31 cellular contexts compared by ENCODE assay signal in the genomic region with DNA sequence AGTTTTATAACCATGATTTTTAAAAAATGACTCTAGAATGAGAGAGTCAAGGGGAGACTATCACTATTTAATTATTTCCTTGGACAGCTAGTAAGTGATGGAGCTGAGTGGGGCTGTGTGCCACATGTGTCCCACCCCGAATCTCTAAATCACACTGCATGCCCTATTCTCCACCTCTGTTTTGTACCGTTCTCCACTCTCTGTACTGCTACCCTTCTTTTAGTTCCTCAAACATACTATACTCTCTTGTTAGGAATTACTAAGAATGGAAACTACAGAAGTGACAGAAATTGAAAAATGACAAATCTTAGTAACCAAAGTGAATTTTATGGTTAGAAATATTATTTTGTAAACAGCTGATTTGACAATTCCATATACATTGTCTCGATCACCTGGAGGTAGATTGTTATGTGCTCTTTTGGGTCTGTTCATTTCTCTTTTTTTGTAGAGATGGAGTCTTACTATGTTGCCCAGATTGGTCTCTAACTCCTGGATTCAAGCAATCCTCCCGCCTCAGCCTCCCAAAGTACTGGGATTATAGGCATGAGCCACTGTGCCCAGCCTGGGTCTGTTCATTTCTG. TPM values are rescaled to one million over a fixed set of nuclear protein-coding genes. Genes with fewer than 3 reads are reported as not detected.
A peak's percentile ranks its signal among the peaks of the same experiment; 100 is the strongest.
DNase-seq lines count a peak whose midpoint lies in the region; ATAC-seq, FAIRE-seq and TF ChIP-seq lines count a peak whose summit lies in the region.
"Had no signal": no experiment of that assay in that cellular context is flagged by ENCODE, and none has a peak within 500 bp of the region (broad histone marks: within the 10 kb centered on the region; RNA-seq: fewer than 3 reads in every experiment).

No MANE protein-coding gene starts in this region.

- no peaks in the 10 kb centered on the region for H3K27me3 ChIP-seq in CD4-positive, CD25-positive, alpha-beta regulatory T cell (ENCODE audit: control insufficient read depth, insufficient read depth, low read length)
- H3K27me3 ChIP-seq in K562 (ENCODE audit: control insufficient read depth in 2 of 2, insufficient read depth in 2 of 2, low read length in 2 of 2) (no peaks in the 10 kb centered on the region), brain microvascular endothelial cell (replicated peaks) (no peaks in the 10 kb centered on the region)
- H3K27me3 ChIP-seq: BLaER1 treated with 17β-estradiol and CSF1 and Interleukin-3, amounts not matched to agents 10 nM and 100 nM; SJSA1 had no signal

- H3K36me3 Mint-ChIP-seq in activated CD8-positive, alpha-beta T cell treated with anti-CD3 and anti-CD28 coated beads for 36 hours (ENCODE audit: low read depth): peaks cover 50% of the 10 kb centered on the region
- H3K36me3 Mint-ChIP-seq in activated CD8-positive, alpha-beta T cell treated with anti-CD3 and anti-CD28 coated beads, Interleukin-2, amount 10 ng/mL, durations not matched to agents 7 days and 5 days (ENCODE audit: low read depth): peaks cover 46% of the 10 kb centered on the region
- H3K36me3 Mint-ChIP-seq in CD4-positive, CD25-positive, alpha-beta regulatory T cell: peaks cover 44% of the 10 kb centered on the region
- peaks cover 50% of the 10 kb centered on the region for H3K36me3 Mint-ChIP-seq in activated T-helper 1 cell treated with anti-CD3 and anti-CD28 coated beads, Interleukin-12 subunit alpha, Interleukin-12 subunit beta, Interleukin-2, Interleukin-4 antibody, amounts not matched to agents 30 ng/mL and 10 ng/mL and 1 ng/mL, durations not matched to agents 14 hours and 24 hours and 36 hours (ENCODE audit: low read depth)

- peak overlapping the region; percentile 40 for H3K27ac Mint-ChIP-seq in activated CD8-positive, alpha-beta T cell treated with anti-CD3 and anti-CD28 coated beads for 36 hours
- no peak overlapping the region for H3K27ac Mint-ChIP-seq in activated CD8-positive, alpha-beta T cell treated with anti-CD3 and anti-CD28 coated beads, Interleukin-2, amount 10 ng/mL, durations not matched to agents 7 days and 5 days
- H3K27ac Mint-ChIP-seq in CD4-positive, CD25-positive, alpha-beta regulatory T cell: peak overlapping the region in 2 of 3 donors; percentile 15 to 78
- peak overlapping the region; percentile 51 for H3K27ac Mint-ChIP-seq in activated T-helper 1 cell treated with anti-CD3 and anti-CD28 coated beads, Interleukin-12 subunit alpha, Interleukin-12 subunit beta, Interleukin-2, Interleukin-4 antibody, amounts not matched to agents 30 ng/mL and 10 ng/mL and 1 ng/mL, durations not matched to agents 14 hours and 24 hours and 36 hours

- TF ChIP-seq CTCF in activated CD8-positive, alpha-beta T cell treated with anti-CD3 and anti-CD28 coated beads for 36 hours (IDR thresholded peaks at IDR 0.05): no peak
- TF ChIP-seq CTCF in K562 (IDR thresholded peaks at IDR 0.05 in 2 of 3, conservative IDR thresholded peaks at IDR 0.05 in 1 of 3; ENCODE audit: insufficient read depth in 2 of 3, low read depth in 1 of 3, low read length in 3 of 3) (no peak), brain microvascular endothelial cell (IDR thresholded peaks at IDR 0.05; ENCODE audit: low read depth, low read length, missing control alignments) (no peak)

- no peak for TF ChIP-seq RAD21 in K562 (CRISPR knock-in tag; conservative IDR thresholded peaks at IDR 0.05 in 1 of 2, IDR thresholded peaks at IDR 0.05 in 1 of 2)

- intact Hi-C loops in activated CD8-positive, alpha-beta T cell treated with anti-CD3 and anti-CD28 coated beads for 36 hours (cut with micrococcal nuclease): loop anchor here (10.0 kb wide), 1 partner anchor 165 kb away; no protein-coding TSS in a partner anchor
- intact Hi-C loops in activated T-helper 1 cell treated with anti-CD3 and anti-CD28 coated beads, Interleukin-12 subunit alpha, Interleukin-12 subunit beta, Interleukin-2, Interleukin-4 antibody, amounts not matched to agents 30 ng/mL and 10 ng/mL and 1 ng/mL, durations not matched to agents 14 hours and 24 hours and 36 hours (cut with micrococcal nuclease): no loop called here
- intact Hi-C loops in K562 (cut with micrococcal nuclease): no loop called here

- H3K4me2 ChIP-seq in K562 (ENCODE audit: insufficient read depth, low read length): no peak overlapping the region
- H3K4me2 ChIP-seq: BLaER1 treated with 17β-estradiol and CSF1 and Interleukin-3, amounts not matched to agents 10 nM and 100 nM had no signal

- no peaks in the 10 kb centered on the region for H3K4me1 ChIP-seq in CD4-positive, CD25-positive, alpha-beta regulatory T cell (ENCODE audit: control insufficient read depth, insufficient read depth, low read length, poor library complexity, severe bottlenecking)
- H3K4me1 ChIP-seq in K562 (replicated peaks in 1 of 2; ENCODE audit: control insufficient read depth in 2 of 2, insufficient read depth in 2 of 2, low read length in 2 of 2): no peaks in the 10 kb centered on the region

- in situ Hi-C loops in K562 (cut with MboI): no loop called here
- in situ Hi-C loops in brain microvascular endothelial cell (cut with HindIII; ENCODE audit: low pct_ligation_motif_present, low sequenced_read_pairs): no loop called here

- POLR2A ChIA-PET in activated CD8-positive, alpha-beta T cell treated with anti-CD3 and anti-CD28 coated beads for 36 hours (lab: Charles Lee): interaction anchor here (1.1 kb wide), 1 partner anchor 27 kb away, joined by 3 read pairs; no protein-coding TSS in a partner anchor
- POLR2A ChIA-PET in activated CD8-positive, alpha-beta T cell treated with anti-CD3 and anti-CD28 coated beads, Interleukin-2, amount 10 ng/mL, durations not matched to agents 7 days and 5 days (lab: Charles Lee): interaction anchor here (0.8 kb wide), 1 partner anchor 225 kb away, joined by 3 read pairs; no protein-coding TSS in a partner anchor
- POLR2A ChIA-PET in K562 (lab: Yijun Ruan, JAX): no interaction called here

- ATAC-seq in activated CD8-positive, alpha-beta T cell treated with anti-CD3 and anti-CD28 coated beads for 36 hours: no peak
- ATAC-seq in activated CD8-positive, alpha-beta T cell treated with anti-CD3 and anti-CD28 coated beads, Interleukin-2, amount 10 ng/mL, durations not matched to agents 7 days and 5 days: no peak
- no peak for ATAC-seq in CD4-positive, CD25-positive, alpha-beta regulatory T cell (ENCODE audit: low read depth in 2 of 2)
- ATAC-seq in K562: no peak
- ATAC-seq: HCT116 had no signal

- no peak for TF ChIP-seq EP300 in K562 (IDR thresholded peaks at IDR 0.05; ENCODE audit: low read length)

- BruUV-seq in K562 (replicated peaks; lab: Mats Ljungman, UMichigan): no TSS peak

- DNase-seq in activated CD8-positive, alpha-beta T cell treated with anti-CD3 and anti-CD28 coated beads for 36 hours: no peak
- DNase-seq in activated CD8-positive, alpha-beta T cell treated with anti-CD3 and anti-CD28 coated beads, Interleukin-2, amount 10 ng/mL, durations not matched to agents 7 days and 5 days: no peak
- no peak for DNase-seq in CD4-positive, CD25-positive, alpha-beta regulatory T cell
- no peak for DNase-seq in activated T-helper 1 cell treated with anti-CD3 and anti-CD28 coated beads, Interleukin-12 subunit alpha, Interleukin-12 subunit beta, Interleukin-2, Interleukin-4 antibody, amounts not matched to agents 30 ng/mL and 10 ng/mL and 1 ng/mL, durations not matched to agents 14 hours and 24 hours and 36 hours (ENCODE audit: low spot score)
- DNase-seq in K562 (ENCODE audit: extremely low read depth in 1 of 4, low spot score in 3 of 4): no peak
- DNase-seq in brain microvascular endothelial cell: no peak
- no peak for DNase-seq in SW480 (ENCODE audit: low spot score)
- no peak for DNase-seq in stimulated activated CD4-positive, alpha-beta T cell treated with anti-CD3 and anti-CD28 coated beads, Interleukin-12 subunit alpha, Interleukin-12 subunit beta, amount 100 ng/mL, for 4 hours
- DNase-seq: AML-193; CD8-positive, alpha-beta memory T cell; DMS 273 treated with DMSO at 0.1 percent for 48 hours; DMS79; EL; GDM1; NCI-H1092; NCI-H1417 treated with DMSO at 0.1 percent for 48 hours; NCI-H1694 treated with DMSO at 0.1 percent for 48 hours; NCI-H2081; NCI-H2227 treated with DMSO at 0.1 percent for 48 hours; NCI-H526 treated with DMSO at 0.1 percent for 48 hours; Right ventricle myocardium superior; RPMI8226 had no signal

- H3K36me3 ChIP-seq in CD4-positive, CD25-positive, alpha-beta regulatory T cell (ENCODE audit: control insufficient read depth, insufficient read depth, low read length): peaks cover 67% of the 10 kb centered on the region
- H3K36me3 ChIP-seq in K562 (ENCODE audit: control insufficient read depth, insufficient read depth, low read length): peaks cover 77% of the 10 kb centered on the region
- H3K36me3 ChIP-seq in brain microvascular endothelial cell (replicated peaks): peaks cover 30% of the 10 kb centered on the region

- FAIRE-seq in K562 (lab: Jason Lieb, UNC): no peak
- FAIRE-seq: A204.1, GM12891 had no signal

- H3K27ac ChIP-seq in CD4-positive, CD25-positive, alpha-beta regulatory T cell (ENCODE audit: insufficient read depth, low read length, poor library complexity, severe bottlenecking): no peak overlapping the region
- H3K27ac ChIP-seq in K562 (ENCODE audit: extremely low read depth, low read depth, low read length) (no peak overlapping the region), brain microvascular endothelial cell (no peak overlapping the region)
- H3K27ac ChIP-seq: BLaER1 treated with 17β-estradiol and CSF1 and Interleukin-3, amounts not matched to agents 10 nM and 100 nM; SJSA1 had no signal

- no peak for TF ChIP-seq POLR2A in K562 (conservative IDR thresholded peaks at IDR 0.05)

- H3K9me3 Mint-ChIP-seq in activated CD8-positive, alpha-beta T cell treated with anti-CD3 and anti-CD28 coated beads for 36 hours: no peaks in the 10 kb centered on the region
- no peaks in the 10 kb centered on the region for H3K9me3 Mint-ChIP-seq in activated CD8-positive, alpha-beta T cell treated with anti-CD3 and anti-CD28 coated beads, Interleukin-2, amount 10 ng/mL, durations not matched to agents 7 days and 5 days (ENCODE audit: insufficient read depth)
- no peaks in the 10 kb centered on the region for H3K9me3 Mint-ChIP-seq in CD4-positive, CD25-positive, alpha-beta regulatory T cell
- no peaks in the 10 kb centered on the region for H3K9me3 Mint-ChIP-seq in activated T-helper 1 cell treated with anti-CD3 and anti-CD28 coated beads, Interleukin-12 subunit alpha, Interleukin-12 subunit beta, Interleukin-2, Interleukin-4 antibody, amounts not matched to agents 30 ng/mL and 10 ng/mL and 1 ng/mL, durations not matched to agents 14 hours and 24 hours and 36 hours
- H3K9me3 Mint-ChIP-seq: CD8-positive, alpha-beta memory T cell; IgD-negative memory B cell had no signal

- H2AFZ ChIP-seq in K562 (ENCODE audit: low read depth, low read length): no peak overlapping the region

- no peaks in the 10 kb centered on the region for H3K79me2 ChIP-seq in K562 (ENCODE audit: control insufficient read depth, insufficient read depth, low read length)

- no peak overlapping the region for H3K4me3 Mint-ChIP-seq in activated CD8-positive, alpha-beta T cell treated with anti-CD3 and anti-CD28 coated beads for 36 hours
- no peak overlapping the region for H3K4me3 Mint-ChIP-seq in activated CD8-positive, alpha-beta T cell treated with anti-CD3 and anti-CD28 coated beads, Interleukin-2, amount 10 ng/mL, durations not matched to agents 7 days and 5 days
- no peak overlapping the region for H3K4me3 Mint-ChIP-seq in CD4-positive, CD25-positive, alpha-beta regulatory T cell
- no peak overlapping the region for H3K4me3 Mint-ChIP-seq in activated T-helper 1 cell treated with anti-CD3 and anti-CD28 coated beads, Interleukin-12 subunit alpha, Interleukin-12 subunit beta, Interleukin-2, Interleukin-4 antibody, amounts not matched to agents 30 ng/mL and 10 ng/mL and 1 ng/mL, durations not matched to agents 14 hours and 24 hours and 36 hours
- H3K4me3 Mint-ChIP-seq: CD8-positive, alpha-beta memory T cell; IgD-negative memory B cell had no signal

- H3K4me1 Mint-ChIP-seq in activated CD8-positive, alpha-beta T cell treated with anti-CD3 and anti-CD28 coated beads for 36 hours (ENCODE audit: low read depth): peaks cover 35% of the 10 kb centered on the region
- peaks cover 11% of the 10 kb centered on the region for H3K4me1 Mint-ChIP-seq in activated CD8-positive, alpha-beta T cell treated with anti-CD3 and anti-CD28 coated beads, Interleukin-2, amount 10 ng/mL, durations not matched to agents 7 days and 5 days (ENCODE audit: low read depth)
- H3K4me1 Mint-ChIP-seq in CD4-positive, CD25-positive, alpha-beta regulatory T cell: peaks cover 8 to 10% (median 9%) of the 10 kb centered on the region in 4 donors
- H3K4me1 Mint-ChIP-seq in activated T-helper 1 cell treated with anti-CD3 and anti-CD28 coated beads, Interleukin-12 subunit alpha, Interleukin-12 subunit beta, Interleukin-2, Interleukin-4 antibody, amounts not matched to agents 30 ng/mL and 10 ng/mL and 1 ng/mL, durations not matched to agents 14 hours and 24 hours and 36 hours (ENCODE audit: low read depth): peaks cover 37% of the 10 kb centered on the region

- H4K20me1 ChIP-seq in K562 (replicated peaks; ENCODE audit: control insufficient read depth, insufficient read depth, low read length): no peaks in the 10 kb centered on the region

- H3K27me3 Mint-ChIP-seq in activated CD8-positive, alpha-beta T cell treated with anti-CD3 and anti-CD28 coated beads for 36 hours: no peaks in the 10 kb centered on the region
- H3K27me3 Mint-ChIP-seq in activated CD8-positive, alpha-beta T cell treated with anti-CD3 and anti-CD28 coated beads, Interleukin-2, amount 10 ng/mL, durations not matched to agents 7 days and 5 days (ENCODE audit: low read depth): no peaks in the 10 kb centered on the region
- H3K27me3 Mint-ChIP-seq in CD4-positive, CD25-positive, alpha-beta regulatory T cell: no peaks in the 10 kb centered on the region
- no peaks in the 10 kb centered on the region for H3K27me3 Mint-ChIP-seq in activated T-helper 1 cell treated with anti-CD3 and anti-CD28 coated beads, Interleukin-12 subunit alpha, Interleukin-12 subunit beta, Interleukin-2, Interleukin-4 antibody, amounts not matched to agents 30 ng/mL and 10 ng/mL and 1 ng/mL, durations not matched to agents 14 hours and 24 hours and 36 hours (ENCODE audit: insufficient read depth)
- H3K27me3 Mint-ChIP-seq: CD8-positive, alpha-beta memory T cell; IgD-negative memory B cell had no signal

- no peak overlapping the region for H3K9ac ChIP-seq in K562 (ENCODE audit: insufficient read depth in 1 of 2, low read depth in 2 of 2, low read length in 2 of 2)
- H3K9ac ChIP-seq: BLaER1 treated with 17β-estradiol and CSF1 and Interleukin-3, amounts not matched to agents 10 nM and 100 nM had no signal

- WGBS in K562 (ENCODE audit: insufficient coverage, low coverage, missing lambda C conversion rate): 91% methylated on average over 4 of the region's 4 CpGs

- no peak overlapping the region for H3K4me3 ChIP-seq in CD4-positive, CD25-positive, alpha-beta regulatory T cell (ENCODE audit: low read depth, low read length)
- H3K4me3 ChIP-seq in K562 (no peak overlapping the region), brain microvascular endothelial cell (ENCODE audit: low read depth, low read length) (no peak overlapping the region)
- H3K4me3 ChIP-seq: BLaER1 treated with 17β-estradiol and CSF1 and Interleukin-3, amounts not matched to agents 10 nM and 100 nM; SJSA1 had no signal

- no peaks in the 10 kb centered on the region for H3K9me3 ChIP-seq in CD4-positive, CD25-positive, alpha-beta regulatory T cell (ENCODE audit: control insufficient read depth in 2 of 2, low read length in 2 of 2)
- H3K9me3 ChIP-seq in K562 (replicated peaks; ENCODE audit: control insufficient read depth, insufficient read depth, low read depth, low read length): no peaks in the 10 kb centered on the region
- H3K9me3 ChIP-seq: BLaER1 treated with 17β-estradiol and CSF1 and Interleukin-3, amounts not matched to agents 10 nM and 100 nM; SJSA1 had no signal

- CTCF ChIA-PET in activated CD8-positive, alpha-beta T cell treated with anti-CD3 and anti-CD28 coated beads for 36 hours (lab: Charles Lee): interaction anchor here (1.2 to 1.4 kb wide), 2 partner anchors 13 to 226 kb away, joined by 3 to 4 read pairs; no protein-coding TSS in a partner anchor
- CTCF ChIA-PET in activated CD8-positive, alpha-beta T cell treated with anti-CD3 and anti-CD28 coated beads, Interleukin-2, amount 10 ng/mL, durations not matched to agents 7 days and 5 days (lab: Charles Lee): interaction anchor here (0.9 kb wide), 1 partner anchor 10 kb away, joined by 3 read pairs; no protein-coding TSS in a partner anchor
- CTCF ChIA-PET in K562 (lab: Yijun Ruan, JAX; ENCODE audit: low intra/inter-chr PET ratio): interaction anchor here (0.5 kb wide), 1 partner anchor 273 kb away, joined by 4 read pairs; no protein-coding TSS in a partner anchor

- no peaks in the 10 kb centered on the region for H3K9me1 ChIP-seq in K562 (ENCODE audit: control insufficient read depth, insufficient read depth, low read length)

RNA-seq across cellular contexts. Expression of a gene that starts 35.9 kb away (rescaled TPM):
- total RNA-seq in activated CD8-positive, alpha-beta T cell treated with anti-CD3 and anti-CD28 coated beads for 36 hours: 10 to 100 TPM; 21.6 to 23.9 TPM
- total RNA-seq in activated CD8-positive, alpha-beta T cell treated with anti-CD3 and anti-CD28 coated beads, Interleukin-2, amount 10 ng/mL, durations not matched to agents 7 days and 5 days: 10 to 100 TPM; 29.9 to 36.1 TPM
- total RNA-seq in CD4-positive, CD25-positive, alpha-beta regulatory T cell: 54.3 TPM
- polyA plus RNA-seq in CD4-positive, CD25-positive, alpha-beta regulatory T cell: 10 to 100 TPM in 3 of 4 donors, 1 to 10 TPM in 1; 7.2 to 18.0 (median 14.0) TPM
- total RNA-seq in activated T-helper 1 cell treated with anti-CD3 and anti-CD28 coated beads, Interleukin-12 subunit alpha, Interleukin-12 subunit beta, Interleukin-2, Interleukin-4 antibody, amounts not matched to agents 30 ng/mL and 10 ng/mL and 1 ng/mL, durations not matched to agents 14 hours and 24 hours and 36 hours: 56.9 and 63.9 TPM in 2 replicates
- total RNA-seq in K562 (2011; cell fraction: chromatin; rRNA removed; ENCODE audit: low replicate concordance): 262 and 366 TPM in 2 replicates
- total RNA-seq in K562 (2011; cell fraction: nucleolus; rRNA removed): 161 and 181 TPM in 2 replicates
- total RNA-seq in K562 (2011; cell fraction: nucleoplasm; rRNA removed): 245 and 254 TPM in 2 replicates
- 26.1 and 29.7 TPM in 2 replicates for total RNA-seq in K562 (2014; rRNA removed)
- 37.8 and 39.3 TPM in 2 replicates for total RNA-seq in K562 (2014; rRNA removed; fragmentation: Illumina TruSeq; extraction: Trizol)
- total RNA-seq in K562 (2015; rRNA removed; fragmentation: Illumina TruSeq; extraction: Trizol): 30.3 and 32.9 TPM in 2 replicates
- 36.8 and 38.8 TPM in 2 replicates for total RNA-seq in K562 (2021)
- polyA plus RNA-seq in K562 (2011; rRNA removed): 54.0 and 65.8 TPM in 2 replicates
- 26.5 and 64.3 TPM in 2 replicates for polyA plus RNA-seq in K562 (2011; cell fraction: cytosol; rRNA removed)
- 109 and 145 TPM in 2 replicates for polyA plus RNA-seq in K562 (2011; cell fraction: nucleus; rRNA removed)
- polyA plus RNA-seq in K562 (2012): 32.5 and 33.3 TPM in 2 replicates
- 30.1 and 36.3 TPM in 2 replicates for polyA plus RNA-seq in K562 (2014; fragmentation: Illumina TruSeq; extraction: Trizol)
- 10 to 100 TPM; 21.1 to 27.6 TPM for polyA plus RNA-seq in K562 (2014; fragmentation: Nextera tagmentation; extraction: Ambion mirVana)
- 31.7 and 39.3 TPM in 2 replicates for polyA plus RNA-seq in K562 (2014; rRNA removed)
- 85.9 and 89.7 TPM in 2 replicates for polyA minus RNA-seq in K562 (2011; rRNA and poly(A)+ RNA removed)
- polyA minus RNA-seq in K562 (2011; cell fraction: cytosol; rRNA and poly(A)+ RNA removed): 20.3 and 25.1 TPM in 2 replicates
- polyA minus RNA-seq in K562 (2011; cell fraction: nucleus; rRNA and poly(A)+ RNA removed): 52.8 and 79.3 TPM in 2 replicates

RNA-seq across cellular contexts. Expression of a gene that starts 37.9 kb away (rescaled TPM):
- total RNA-seq in activated CD8-positive, alpha-beta T cell treated with anti-CD3 and anti-CD28 coated beads for 36 hours: not detected
- total RNA-seq in activated CD8-positive, alpha-beta T cell treated with anti-CD3 and anti-CD28 coated beads, Interleukin-2, amount 10 ng/mL, durations not matched to agents 7 days and 5 days: not detected
- total RNA-seq in CD4-positive, CD25-positive, alpha-beta regulatory T cell: not detected
- polyA plus RNA-seq in CD4-positive, CD25-positive, alpha-beta regulatory T cell: not detected
- total RNA-seq in activated T-helper 1 cell treated with anti-CD3 and anti-CD28 coated beads, Interleukin-12 subunit alpha, Interleukin-12 subunit beta, Interleukin-2, Interleukin-4 antibody, amounts not matched to agents 30 ng/mL and 10 ng/mL and 1 ng/mL, durations not matched to agents 14 hours and 24 hours and 36 hours: not detected in 2 replicates
- total RNA-seq in K562 (2011; cell fraction: chromatin; rRNA removed; ENCODE audit: low replicate concordance): not detected in 2 replicates
- not detected in 2 replicates for total RNA-seq in K562 (2011; cell fraction: nucleolus; rRNA removed)
- total RNA-seq in K562 (2011; cell fraction: nucleoplasm; rRNA removed): not detected in 2 replicates
- total RNA-seq in K562 (2014; rRNA removed) (not detected in 2 replicates), K562 (2014; rRNA removed; fragmentation: Illumina TruSeq; extraction: Trizol) (not detected in 2 replicates), K562 (2015; rRNA removed; fragmentation: Illumina TruSeq; extraction: Trizol) (not detected in 2 replicates), K562 (2021) (not detected in 2 replicates)
- polyA plus RNA-seq in K562 (2011; rRNA removed) (not detected in 2 replicates), K562 (2014; fragmentation: Illumina TruSeq; extraction: Trizol) (not detected in 2 replicates), K562 (2014; fragmentation: Nextera tagmentation; extraction: Ambion mirVana) (not detected), K562 (2014; rRNA removed) (not detected in 2 replicates)
- polyA plus RNA-seq in K562 (2011; cell fraction: cytosol; rRNA removed): not detected in 2 replicates
- polyA plus RNA-seq in K562 (2011; cell fraction: nucleus; rRNA removed): not detected in 2 replicates
- polyA plus RNA-seq in K562 (2012): not detected in 2 replicates
- not detected in 2 replicates for polyA minus RNA-seq in K562 (2011; rRNA and poly(A)+ RNA removed)
- not detected in 2 replicates for polyA minus RNA-seq in K562 (2011; cell fraction: cytosol; rRNA and poly(A)+ RNA removed)
- polyA minus RNA-seq in K562 (2011; cell fraction: nucleus; rRNA and poly(A)+ RNA removed): not detected in 2 replicates
- total RNA-seq: CD8-positive, alpha-beta memory T cell; H4; NCI-H460; Right ventricle myocardium superior; SJSA1 had no signal
- polyA plus RNA-seq: AG04450; CD8-positive, alpha-beta memory T cell had no signal

RNA-seq across cellular contexts. Expression of a gene that starts 57.9 kb away (rescaled TPM):
- total RNA-seq in activated CD8-positive, alpha-beta T cell treated with anti-CD3 and anti-CD28 coated beads for 36 hours: 10 to 100 TPM; 71.6 to 81.5 TPM
- 10 to 100 TPM; 60.1 to 69.7 TPM for total RNA-seq in activated CD8-positive, alpha-beta T cell treated with anti-CD3 and anti-CD28 coated beads, Interleukin-2, amount 10 ng/mL, durations not matched to agents 7 days and 5 days
- 55.9 TPM for total RNA-seq in CD4-positive, CD25-positive, alpha-beta regulatory T cell
- polyA plus RNA-seq in CD4-positive, CD25-positive, alpha-beta regulatory T cell: 10 to 100 TPM; 25.3 to 42.8 (median 35.9) TPM
- total RNA-seq in activated T-helper 1 cell treated with anti-CD3 and anti-CD28 coated beads, Interleukin-12 subunit alpha, Interleukin-12 subunit beta, Interleukin-2, Interleukin-4 antibody, amounts not matched to agents 30 ng/mL and 10 ng/mL and 1 ng/mL, durations not matched to agents 14 hours and 24 hours and 36 hours: 70.7 and 74.3 TPM in 2 replicates
- total RNA-seq in K562 (2011; cell fraction: chromatin; rRNA removed; ENCODE audit: low replicate concordance): 306 and 323 TPM in 2 replicates
- total RNA-seq in K562 (2011; cell fraction: nucleolus; rRNA removed): 186 and 193 TPM in 2 replicates
- total RNA-seq in K562 (2011; cell fraction: nucleoplasm; rRNA removed): 291 and 382 TPM in 2 replicates
- total RNA-seq in K562 (2014; rRNA removed): 65.1 and 69.0 TPM in 2 replicates
- total RNA-seq in K562 (2014; rRNA removed; fragmentation: Illumina TruSeq; extraction: Trizol): 82.9 and 96.9 TPM in 2 replicates
- 71.3 and 74.0 TPM in 2 replicates for total RNA-seq in K562 (2015; rRNA removed; fragmentation: Illumina TruSeq; extraction: Trizol)
- 70.1 and 71.2 TPM in 2 replicates for total RNA-seq in K562 (2021)
- 163 and 214 TPM in 2 replicates for polyA plus RNA-seq in K562 (2011; rRNA removed)
- polyA plus RNA-seq in K562 (2011; cell fraction: cytosol; rRNA removed): 96.8 and 210 TPM in 2 replicates
- 281 and 303 TPM in 2 replicates for polyA plus RNA-seq in K562 (2011; cell fraction: nucleus; rRNA removed)
- polyA plus RNA-seq in K562 (2012): 81.2 and 169 TPM in 2 replicates
- polyA plus RNA-seq in K562 (2014; fragmentation: Illumina TruSeq; extraction: Trizol): 113 and 121 TPM in 2 replicates
- 10 to 100 TPM; 58.7 to 75.4 TPM for polyA plus RNA-seq in K562 (2014; fragmentation: Nextera tagmentation; extraction: Ambion mirVana)
- polyA plus RNA-seq in K562 (2014; rRNA removed): 106 and 112 TPM in 2 replicates
- polyA minus RNA-seq in K562 (2011; rRNA and poly(A)+ RNA removed): 142 and 155 TPM in 2 replicates
- 53.3 and 56.5 TPM in 2 replicates for polyA minus RNA-seq in K562 (2011; cell fraction: cytosol; rRNA and poly(A)+ RNA removed)
- polyA minus RNA-seq in K562 (2011; cell fraction: nucleus; rRNA and poly(A)+ RNA removed): 62.3 and 102 TPM in 2 replicates
